In genomic region chr6:45717027-45717426, GRCh38 we compare ENCODE assay signal across 16 cellular contexts.
DNase-seq lines count a peak whose midpoint lies in the region; ATAC-seq, FAIRE-seq and TF ChIP-seq lines count a peak whose summit lies in the region.
"Had no signal": no experiment of that assay in that cellular context is flagged by ENCODE, and none has a peak within 500 bp of the region (broad histone marks: within the 10 kb centered on the region; RNA-seq: fewer than 3 reads in every experiment).

No MANE protein-coding gene starts in this region.

- H3K36me3 Mint-ChIP-seq in stimulated activated naive CD8-positive, alpha-beta T cell treated with anti-CD3 and anti-CD28 coated beads, Interleukin-15, Interleukin-2, amounts not matched to agents 100 ng/mL and 50 ng/mL, for 24 hours (ENCODE audit: low read depth) = no peaks in the 10 kb centered on the region

- H3K9me3 ChIP-seq in IMR-90 (ENCODE audit: control insufficient read depth, insufficient read depth, low read length) = no peaks in the 10 kb centered on the region
- H3K9me3 ChIP-seq in H1 (ENCODE audit: insufficient read depth in 2 of 2, low read depth in 1 of 2, low read length in 1 of 2) = no peaks in the 10 kb centered on the region
- no peaks in the 10 kb centered on the region for H3K9me3 ChIP-seq in mucosa of descending colon
- H3K9me3 ChIP-seq in heart right ventricle = no peaks in the 10 kb centered on the region
- H3K9me3 ChIP-seq: A549, BE2C, Caco-2 had no signal

- no peak overlapping the region for H3K14ac ChIP-seq in IMR-90 (replicated peaks; ENCODE audit: low read depth, low read length)
- no peak overlapping the region for H3K14ac ChIP-seq in H1 (ENCODE audit: insufficient read length)

- no peak overlapping the region for H2BK20ac ChIP-seq in IMR-90 (ENCODE audit: low read depth, low read length)
- no peak overlapping the region for H2BK20ac ChIP-seq in H1 (ENCODE audit: low read length)

- H3K79me1 ChIP-seq in IMR-90 (ENCODE audit: low read depth in 1 of 2, low read length in 2 of 2) (no peaks in the 10 kb centered on the region), H1 (ENCODE audit: low read depth, low read length) (no peaks in the 10 kb centered on the region)

- in situ Hi-C loops in IMR-90 (cut with MboI; ENCODE audit: low sequenced_read_pairs) = loop anchor here (10.0 to 25.0 kb wide), 3 partner anchors 630 to 1230 kb away; no protein-coding TSS in a partner anchor

- 94% methylated on average over 2 of the region's 4 CpGs; no CpG with 5 or more reads in 1 of the 2 experiments for WGBS in IMR-90 (ENCODE audit: extremely low coverage in 2 of 2, insufficient read length in 1 of 2), 2 experiments
- WGBS in H1 (ENCODE audit: extremely low coverage in 1 of 2, insufficient coverage in 1 of 2, insufficient read length in 1 of 2, insufficient replicate concordance in 2 of 2, low coverage in 1 of 2, low lambda C conversion rate in 2 of 2, missing lambda C conversion rate in 1 of 2), 2 experiments = 87% methylated on average over 4 of the region's 4 CpGs; no CpG with 5 or more reads in 1 of the 2 experiments
- WGBS in heart right ventricle, 2 donors = 80 to 85% methylated on average over 4 of the region's 4 CpGs

- H4K5ac ChIP-seq in IMR-90 (ENCODE audit: low read depth, low read length) (no peak overlapping the region), H1 (ENCODE audit: insufficient read length, low read depth, low read length) (no peak overlapping the region)

- no peak overlapping the region; the same call in 2 of the 3 replicates for H2BK15ac ChIP-seq in IMR-90 (ENCODE audit: low read depth, low read length)
- 0 out of 2 replicates have a peak overlapping the region, but pooled peaks have one; percentile 63 for H2BK15ac ChIP-seq in H1 (ENCODE audit: low read length)

- H3K9me3 Mint-ChIP-seq in stimulated activated naive CD8-positive, alpha-beta T cell treated with anti-CD3 and anti-CD28 coated beads, Interleukin-15, Interleukin-2, amounts not matched to agents 100 ng/mL and 50 ng/mL, for 24 hours = no peaks in the 10 kb centered on the region
- no peaks in the 10 kb centered on the region for H3K9me3 Mint-ChIP-seq in stimulated activated naive CD8-positive, alpha-beta T cell treated with anti-CD3 and anti-CD28 coated beads, Interleukin-15, amount 100 ng/mL, for 72 hours
- H3K9me3 Mint-ChIP-seq: CD8-positive, alpha-beta memory T cell; GM23338; H9 had no signal

- no peaks in the 10 kb centered on the region for H3K23me2 ChIP-seq in H1 (ENCODE audit: low read depth, low read length)

- no peak overlapping the region for H3K23ac ChIP-seq in IMR-90 (ENCODE audit: low read depth, low read length)
- no peak overlapping the region for H3K23ac ChIP-seq in H1 (ENCODE audit: insufficient read length)

- H3K27ac ChIP-seq in IMR-90 (ENCODE audit: insufficient read depth, low read length) (no peak overlapping the region), H1 (ENCODE audit: low read depth, low read length) (no peak overlapping the region), heart right ventricle (no peak overlapping the region)
- H3K27ac ChIP-seq: A549 had no signal

- no peak for ATAC-seq in stimulated activated naive CD8-positive, alpha-beta T cell treated with anti-CD3 and anti-CD28 coated beads, Interleukin-15, amount 100 ng/mL, for 72 hours
- ATAC-seq in IMR-90 (ENCODE audit: low read depth) (no peak), mucosa of descending colon (no peak), sciatic nerve (no peak), heart right ventricle (no peak)
- ATAC-seq: A549, GM23338 had no signal

- H4K8ac ChIP-seq in IMR-90 (ENCODE audit: low read depth in 2 of 2, low read length in 2 of 2) (no peak overlapping the region), H1 (ENCODE audit: extremely low read depth, insufficient read depth, low read length) (no peak overlapping the region)

- peaks cover 11% of the 10 kb centered on the region for H3K4me1 ChIP-seq in IMR-90 (ENCODE audit: control insufficient read depth, insufficient read depth, low read length)
- 0 out of 7 replicates have a peak, but pooled peaks cover 0 to 2% (median 0%) of the 10 kb centered on the region in 4 experiments for H3K4me1 ChIP-seq in H1 (replicated peaks in 1 of 4; ENCODE audit: control insufficient read depth in 3 of 4, insufficient read depth in 4 of 4, low read length in 3 of 4)
- H3K4me1 ChIP-seq in mucosa of descending colon (ENCODE audit: low read depth) = no peaks in the 10 kb centered on the region
- peaks cover 0 to 7% (median 0%) of the 10 kb centered on the region in 9 donors for H3K4me1 ChIP-seq in heart right ventricle
- H3K4me1 ChIP-seq: BE2C, Caco-2 had no signal

- no peak overlapping the region for H3K4me3 ChIP-seq in IMR-90 (ENCODE audit: insufficient read depth, low read depth, low read length)
- H3K4me3 ChIP-seq in H1 (ENCODE audit: extremely low read depth in 1 of 4, insufficient read depth in 2 of 4, low read depth in 3 of 4, low read length in 4 of 4) = no peak overlapping the region
- no peak overlapping the region for H3K4me3 ChIP-seq in mucosa of descending colon
- no peak overlapping the region for H3K4me3 ChIP-seq in heart right ventricle
- H3K4me3 ChIP-seq: A549, GM23338 had no signal

- H3K4me2 ChIP-seq in IMR-90 (ENCODE audit: low read depth, low read length) = no peak overlapping the region
- H3K4me2 ChIP-seq in H1 (ENCODE audit: insufficient read depth in 1 of 2, low read depth in 2 of 2, low read length in 2 of 2) = no peak overlapping the region
- H3K4me2 ChIP-seq: A549, GM23338 had no signal

- CTCF ChIA-PET in IMR-90 (lab: Yijun Ruan, JAX) (interaction anchor here (0.6 to 0.9 kb wide), 2 partner anchors 125 to 208 kb away, joined by 3 to 5 read pairs; no protein-coding TSS in a partner anchor), H1 (lab: Charles Lee; ENCODE audit: partially characterized antibody) (interaction anchor here (1.8 kb wide), 1 partner anchor 1087 kb away, joined by 4 read pairs; no protein-coding TSS in a partner anchor)

- H2BK12ac ChIP-seq in H1 (ENCODE audit: low read depth, low read length) = no peak overlapping the region

- H3K18ac ChIP-seq in IMR-90 (ENCODE audit: low read depth, low read length) (no peak overlapping the region), H1 (ENCODE audit: extremely low read depth, low read length) (no peak overlapping the region)

- FAIRE-seq in H1 (lab: Jason Lieb, UNC) = no peak
- FAIRE-seq: A549, GM12892 had no signal

- H2AK5ac ChIP-seq in IMR-90 (ENCODE audit: low read depth, low read length) = peak overlapping the region; percentile 71; the same call in 1 of the 2 replicates
- H2AK5ac ChIP-seq in H1 (ENCODE audit: low read depth, low read length) = no peak overlapping the region

- H3K9me1 ChIP-seq in IMR-90 (ENCODE audit: insufficient read depth, low read length) = peaks cover 9% of the 10 kb centered on the region; the same call in 1 of the 2 replicates

- intact Hi-C loops in IMR-90 (cut with micrococcal nuclease) = loop anchor here (10.0 kb wide), 1 partner anchor 632 kb away; no protein-coding TSS in a partner anchor
- intact Hi-C loops in mucosa of descending colon (cut with DNase I, micrococcal nuclease) = loop anchor here in 1 of 2 donors (10.0 kb wide), 2 partner anchors 1062 to 1242 kb away; no protein-coding TSS in a partner anchor
- intact Hi-C loops in sciatic nerve (cut with DNase I) = loop anchor here (10.0 kb wide), 1 partner anchor 292 kb away; no protein-coding TSS in a partner anchor
- intact Hi-C loops in heart right ventricle (cut with DNase I) = loop anchor here in 6 of 10 donors (5.0 to 10.0 kb wide), 4 partner anchors 205 to 1242 kb away; no protein-coding TSS in a partner anchor

- H4K91ac ChIP-seq in IMR-90 (ENCODE audit: insufficient read depth, low read depth, low read length) (no peak overlapping the region), H1 (replicated peaks; ENCODE audit: insufficient read length, low read length) (no peak overlapping the region)

- no peak overlapping the region for H3K4me3 Mint-ChIP-seq in stimulated activated naive CD8-positive, alpha-beta T cell treated with anti-CD3 and anti-CD28 coated beads, Interleukin-15, Interleukin-2, amounts not matched to agents 100 ng/mL and 50 ng/mL, for 24 hours
- no peak overlapping the region for H3K4me3 Mint-ChIP-seq in stimulated activated naive CD8-positive, alpha-beta T cell treated with anti-CD3 and anti-CD28 coated beads, Interleukin-15, amount 100 ng/mL, for 72 hours
- H3K4me3 Mint-ChIP-seq: CD8-positive, alpha-beta memory T cell; GM23338; H9 had no signal

- dilution Hi-C loops in IMR-90 (cut with HindIII; ENCODE audit: low sequenced_read_pairs, unreplicated experiment) = no loop called here

- POLR2A ChIA-PET in IMR-90 (lab: Charles Lee; ENCODE audit: unreplicated experiment) = no interaction called here
- POLR2A ChIA-PET in H1 (lab: Charles Lee; ENCODE audit: partially characterized antibody) = no interaction called here

- no peak overlapping the region for H3K9ac ChIP-seq in IMR-90 (ENCODE audit: low read depth, low read length)
- H3K9ac ChIP-seq in H1 (replicated peaks in 1 of 4; ENCODE audit: extremely low read depth in 1 of 4, low read depth in 3 of 4, low read length in 3 of 4) = no peak overlapping the region

- peak overlapping the region; percentile 79 for H3K27ac Mint-ChIP-seq in stimulated activated naive CD8-positive, alpha-beta T cell treated with anti-CD3 and anti-CD28 coated beads, Interleukin-15, Interleukin-2, amounts not matched to agents 100 ng/mL and 50 ng/mL, for 24 hours
- H3K27ac Mint-ChIP-seq in stimulated activated naive CD8-positive, alpha-beta T cell treated with anti-CD3 and anti-CD28 coated beads, Interleukin-15, amount 100 ng/mL, for 72 hours = no peak overlapping the region
- H3K27ac Mint-ChIP-seq: GM23338, H9 had no signal

- no TSS peak for BruUV-seq in IMR-90 (replicated peaks; lab: Mats Ljungman, UMichigan)

- TF ChIP-seq RAD21 in IMR-90 (IDR thresholded peaks at IDR 0.05; ENCODE audit: low read length) (no peak), H1 (IDR thresholded peaks at IDR 0.05 in 1 of 2, conservative IDR thresholded peaks at IDR 0.05 in 1 of 2; ENCODE audit: low read depth in 2 of 2, low read length in 2 of 2) (no peak)

- H3K27me3 ChIP-seq in IMR-90 (ENCODE audit: control insufficient read depth, insufficient read depth, low read length) = no peaks in the 10 kb centered on the region
- H3K27me3 ChIP-seq in H1 (replicated peaks in 1 of 4; ENCODE audit: control insufficient read depth in 3 of 4, extremely low read depth in 1 of 4, insufficient read depth in 3 of 4, low read length in 3 of 4) = peaks cover 0 to 2% (median 0%) of the 10 kb centered on the region in 4 experiments; a peak in 1 of 7 replicates
- peaks cover 0 to 6% (median 3%) of the 10 kb centered on the region in 7 donors for H3K27me3 ChIP-seq in heart right ventricle
- H3K27me3 ChIP-seq: BE2C had no signal

- H3K79me2 ChIP-seq in H1 (ENCODE audit: control insufficient read depth in 1 of 2, insufficient read depth in 2 of 2, low read length in 2 of 2) = no peaks in the 10 kb centered on the region

- DNase-seq in stimulated activated naive CD8-positive, alpha-beta T cell treated with anti-CD3 and anti-CD28 coated beads, Interleukin-15, amount 100 ng/mL, for 72 hours = no peak
- no peak for DNase-seq in IMR-90
- DNase-seq in H1 (ENCODE audit: low read depth in 1 of 2, low spot score in 2 of 2) = no peak
- no peak for DNase-seq in mucosa of descending colon
- DNase-seq in sciatic nerve (ENCODE audit: low spot score) = no peak
- DNase-seq in heart right ventricle = no peak
- DNase-seq: BE2C; Caco-2; CD8-positive, alpha-beta memory T cell; DND-41; GDM1; H9 had no signal

- no peak overlapping the region for H2AK9ac ChIP-seq in IMR-90 (replicated peaks; ENCODE audit: low read depth, low read length, poor library complexity)

- peaks cover 57% of the 10 kb centered on the region for H3K4me1 Mint-ChIP-seq in stimulated activated naive CD8-positive, alpha-beta T cell treated with anti-CD3 and anti-CD28 coated beads, Interleukin-15, Interleukin-2, amounts not matched to agents 100 ng/mL and 50 ng/mL, for 24 hours (ENCODE audit: low read depth)
- H3K4me1 Mint-ChIP-seq in stimulated activated naive CD8-positive, alpha-beta T cell treated with anti-CD3 and anti-CD28 coated beads, Interleukin-15, amount 100 ng/mL, for 72 hours = peaks cover 41% of the 10 kb centered on the region

- H3K56ac ChIP-seq in IMR-90 (ENCODE audit: extremely low read depth, insufficient read depth, low read length) (no peak overlapping the region), H1 (replicated peaks; ENCODE audit: insufficient read length, low read depth, low read length) (no peak overlapping the region)

- H3K36me3 ChIP-seq in IMR-90 (ENCODE audit: control insufficient read depth, insufficient read depth, low read length) (no peaks in the 10 kb centered on the region), H1 (ENCODE audit: control insufficient read depth in 2 of 4, insufficient read depth in 4 of 4, low read length in 3 of 4) (no peaks in the 10 kb centered on the region), mucosa of descending colon (ENCODE audit: low read depth) (no peaks in the 10 kb centered on the region), heart right ventricle (no peaks in the 10 kb centered on the region)
- H3K36me3 ChIP-seq: BE2C had no signal

- no peak overlapping the region for H2AFZ ChIP-seq in IMR-90 (replicated peaks; ENCODE audit: low read length, poor library complexity)
- H2AFZ ChIP-seq in H1 (ENCODE audit: low read length) = no peak overlapping the region
- H2AFZ ChIP-seq: GM23338 had no signal

- H3K27me3 Mint-ChIP-seq in stimulated activated naive CD8-positive, alpha-beta T cell treated with anti-CD3 and anti-CD28 coated beads, Interleukin-15, Interleukin-2, amounts not matched to agents 100 ng/mL and 50 ng/mL, for 24 hours = no peaks in the 10 kb centered on the region
- peaks cover 24% of the 10 kb centered on the region for H3K27me3 Mint-ChIP-seq in stimulated activated naive CD8-positive, alpha-beta T cell treated with anti-CD3 and anti-CD28 coated beads, Interleukin-15, amount 100 ng/mL, for 72 hours

- H4K20me1 ChIP-seq in IMR-90 (ENCODE audit: insufficient read depth, low read length) (no peaks in the 10 kb centered on the region), H1 (replicated peaks in 1 of 2; ENCODE audit: control insufficient read depth in 1 of 2, insufficient read depth in 2 of 2, low read length in 2 of 2) (no peaks in the 10 kb centered on the region)

- no peak for TF ChIP-seq EP300 in H1 (IDR thresholded peaks at IDR 0.05; ENCODE audit: borderline replicate concordance in 1 of 2, low read depth in 2 of 2, low read length in 2 of 2)

- TF ChIP-seq CTCF in IMR-90 (conservative IDR thresholded peaks at IDR 0.05; ENCODE audit: low read depth, low read length) = no peak
- no peak for TF ChIP-seq CTCF in H1 (IDR thresholded peaks at IDR 0.05; ENCODE audit: control extremely low read depth in 1 of 3, insufficient read depth in 1 of 3, low read depth in 1 of 3, low read length in 3 of 3)
- no peak for TF ChIP-seq CTCF in mucosa of descending colon (IDR thresholded peaks at IDR 0.05)
- no peak for TF ChIP-seq CTCF in heart right ventricle (IDR thresholded peaks at IDR 0.05)

- no peak for TF ChIP-seq POLR2A in IMR-90 (IDR thresholded peaks at IDR 0.05; ENCODE audit: low read depth, low read length)
- no peak for TF ChIP-seq POLR2A in H1 (IDR thresholded peaks at IDR 0.05; ENCODE audit: control extremely low read depth in 1 of 2, low read depth in 2 of 2, low read length in 2 of 2)

- H3K4ac ChIP-seq in IMR-90 (ENCODE audit: low read depth, low read length) (peak overlapping the region; percentile 54; the same call in 1 of the 2 replicates), H1 (replicated peaks; ENCODE audit: insufficient read length, low read depth, low read length) (no peak overlapping the region)

- H2BK120ac ChIP-seq in IMR-90 (ENCODE audit: low read depth, low read length) (no peak overlapping the region), H1 (replicated peaks; ENCODE audit: low read depth, low read length) (no peak overlapping the region)

- H2BK5ac ChIP-seq in IMR-90 (ENCODE audit: low read depth, low read length, poor library complexity, severe bottlenecking) (no peak overlapping the region), H1 (ENCODE audit: low read depth, low read length) (no peak overlapping the region)
